8 cellular contexts compared by ENCODE assay signal in the genomic region with DNA sequence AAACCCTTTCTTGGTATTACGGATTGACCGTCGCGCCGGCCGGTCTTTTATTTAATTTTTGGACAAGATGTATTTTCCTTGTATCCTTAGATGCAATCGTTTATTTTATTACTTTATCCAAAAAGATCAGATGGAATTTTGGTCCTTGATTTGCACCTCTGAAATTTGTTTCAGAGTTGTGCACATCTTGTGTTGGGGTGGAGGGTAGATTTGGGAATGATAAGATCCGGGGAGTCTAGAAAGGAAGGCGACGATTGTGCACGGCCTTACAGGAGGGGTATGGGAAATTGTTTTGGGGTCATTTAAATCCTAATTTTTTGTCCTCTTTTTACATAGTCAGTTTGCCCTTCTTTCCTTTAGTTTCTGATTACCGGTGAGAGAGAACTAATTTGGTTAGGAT. TPM values are rescaled to one million over a fixed set of nuclear protein-coding genes. Genes with fewer than 3 reads are reported as not detected.
DNase-seq lines count a peak whose midpoint lies in the region; ATAC-seq, FAIRE-seq and TF ChIP-seq lines count a peak whose summit lies in the region.

No MANE protein-coding gene starts in this region.

- DNase-seq in heart left ventricle (no peak), left cardiac atrium (no peak), mesenchymal stem cell (no peak), upper lobe of right lung (no peak), H54 (ENCODE audit: insufficient read length, low spot score) (no peak), NCI-H748 (lab: John Stamatoyannopoulos, UW; ENCODE audit: unreplicated experiment) (no peak)

- H3K4me1 ChIP-seq in heart left ventricle (peaks cover 0 to 43% (median 27%) of the 10 kb centered on the region in 12 donors), mesenchymal stem cell (ENCODE audit: control insufficient read depth, insufficient read depth, low read depth, low read length) (peaks cover 21% of the 10 kb centered on the region), upper lobe of right lung (peaks cover 27% of the 10 kb centered on the region)

- no peak overlapping the region for H2BK120ac ChIP-seq in mesenchymal stem cell (ENCODE audit: low read depth, low read length)

- WGBS in heart left ventricle, 4 donors = 0 to 1% (median 1%) methylated on average over 12 of the region's 12 CpGs
- WGBS in mesenchymal stem cell = 0% methylated on average over 2 of the region's 12 CpGs

- no peak for TF ChIP-seq CTCF in heart left ventricle (IDR thresholded peaks at IDR 0.05)
- TF ChIP-seq CTCF in brain (conservative IDR thresholded peaks at IDR 0.05) = no peak
- TF ChIP-seq CTCF in upper lobe of right lung (IDR thresholded peaks at IDR 0.05) = no peak

- no peaks in the 10 kb centered on the region for H3K9me3 Mint-ChIP-seq in brain

- peaks cover 13% of the 10 kb centered on the region for H3K27me3 Mint-ChIP-seq in brain

- no peak overlapping the region for H2BK15ac ChIP-seq in mesenchymal stem cell (ENCODE audit: low read depth, poor library complexity, severe bottlenecking)

- no peak overlapping the region for H2AK5ac ChIP-seq in mesenchymal stem cell (ENCODE audit: low read length, severe bottlenecking)

- no peak overlapping the region for H2AFZ ChIP-seq in mesenchymal stem cell (ENCODE audit: low read depth, low read length)

- H3K36me3 Mint-ChIP-seq in brain = peaks cover 40% of the 10 kb centered on the region

- intact Hi-C loops in heart left ventricle (cut with DNase I) (loop anchor here in 3 of 10 donors (5.0 to 10.0 kb wide), 2 partner anchors 47 to 104 kb away; no protein-coding TSS in a partner anchor), left cardiac atrium (cut with DNase I) (loop anchor here in 1 of 2 donors (10.0 kb wide), 1 partner anchor 114 kb away; no protein-coding TSS in a partner anchor), upper lobe of right lung (cut with DNase I) (no loop called here)

- no peak overlapping the region for H3K23ac ChIP-seq in mesenchymal stem cell (ENCODE audit: low read length in 2 of 2)

- H3K9me3 ChIP-seq in heart left ventricle (no peaks in the 10 kb centered on the region), mesenchymal stem cell (ENCODE audit: control insufficient read depth, low read length) (no peaks in the 10 kb centered on the region), upper lobe of right lung (no peaks in the 10 kb centered on the region)

- H3K4me3 Mint-ChIP-seq in brain = peak overlapping the region; percentile 94 to 98 (median 96)

- H4K91ac ChIP-seq in mesenchymal stem cell (ENCODE audit: low read length) = no peak overlapping the region

- peaks cover 0 to 29% (median 12%) of the 10 kb centered on the region in 9 donors for H3K36me3 ChIP-seq in heart left ventricle
- H3K36me3 ChIP-seq in mesenchymal stem cell (ENCODE audit: control insufficient read depth in 1 of 2, insufficient read depth in 2 of 2, low read depth in 1 of 2, low read length in 2 of 2) = peaks cover 7 to 13% of the 10 kb centered on the region in 2 experiments
- peaks cover 6% of the 10 kb centered on the region for H3K36me3 ChIP-seq in upper lobe of right lung

- peak overlapping the region; percentile 82 to 99 (median 97) for H3K27ac Mint-ChIP-seq in brain

- TF ChIP-seq POLR2A in heart left ventricle (IDR thresholded peaks at IDR 0.05) = no peak
- no peak for TF ChIP-seq POLR2A in H54 (IDR thresholded peaks at IDR 0.05; ENCODE audit: low read depth, low read length)

- no peak overlapping the region for H2BK5ac ChIP-seq in mesenchymal stem cell (ENCODE audit: low read depth, low read length, poor library complexity, severe bottlenecking)

- no peak overlapping the region for H3K14ac ChIP-seq in mesenchymal stem cell (ENCODE audit: low read length in 2 of 2)

- peak overlapping the region; percentile 57 for H3K4me2 ChIP-seq in mesenchymal stem cell (ENCODE audit: low read length, poor library complexity, severe bottlenecking)

- peaks cover 46% of the 10 kb centered on the region for H3K4me1 Mint-ChIP-seq in brain

- ATAC-seq in heart left ventricle (no peak), left cardiac atrium (no peak), upper lobe of right lung (no peak), HG02588 (IDR thresholded peaks at IDR 0.05; ENCODE audit: unreplicated experiment) (no peak)

- H3K4ac ChIP-seq in mesenchymal stem cell (ENCODE audit: low read depth in 1 of 2, low read length in 2 of 2) = no peak overlapping the region

- H3K9ac ChIP-seq in mesenchymal stem cell (ENCODE audit: low read length) = peak overlapping the region; percentile 98

- H3K27ac ChIP-seq in heart left ventricle = peak overlapping the region in 11 of 12 donors; percentile 22 to 99 (median 98)
- H3K27ac ChIP-seq in mesenchymal stem cell (ENCODE audit: low read length, poor library complexity, severe bottlenecking) = no peak overlapping the region
- peak overlapping the region; percentile 70 for H3K27ac ChIP-seq in upper lobe of right lung

- H3K27me3 ChIP-seq in heart left ventricle (no peaks in the 10 kb centered on the region), mesenchymal stem cell (ENCODE audit: control insufficient read depth in 1 of 2, insufficient read depth in 1 of 2, low read length in 2 of 2) (no peaks in the 10 kb centered on the region), upper lobe of right lung (no peaks in the 10 kb centered on the region)

- H2BK12ac ChIP-seq in mesenchymal stem cell (ENCODE audit: low read length in 2 of 2) = no peak overlapping the region

- peak overlapping the region; percentile 77 to 99 (median 98) for H3K4me3 ChIP-seq in heart left ventricle
- H3K4me3 ChIP-seq in mesenchymal stem cell (ENCODE audit: insufficient read depth in 1 of 2, low read depth in 1 of 2, low read length in 2 of 2) = peak overlapping the region; percentile 14 to 99
- H3K4me3 ChIP-seq in upper lobe of right lung = peak overlapping the region; percentile 87

- no peaks in the 10 kb centered on the region for H3K79me1 ChIP-seq in mesenchymal stem cell (replicated peaks; ENCODE audit: low read length, poor library complexity, severe bottlenecking)

- H4K8ac ChIP-seq in mesenchymal stem cell (ENCODE audit: low read length) = no peak overlapping the region

- FAIRE-seq in H54 (lab: Jason Lieb, UNC) = no peak

- no peak overlapping the region for H3K18ac ChIP-seq in mesenchymal stem cell (ENCODE audit: low read depth in 1 of 2, low read length in 2 of 2)

RNA-seq across cellular contexts. Expression of a gene that starts 1.4 kb away (rescaled TPM):
- total RNA-seq in heart left ventricle = 10 to 100 TPM; 26.7 to 66.4 (median 38.6) TPM
- 10 to 100 TPM; 23.4 to 33.5 TPM for polyA plus RNA-seq in heart left ventricle
- total RNA-seq in left cardiac atrium = 10 to 100 TPM; 38.2 to 46.7 TPM
- 38.3 TPM for polyA plus RNA-seq in brain (ENCODE audit: insufficient read depth, low read depth, low replicate concordance)
- 30.6 TPM for polyA plus RNA-seq in mesenchymal stem cell (2013, experiment 1 of 2)
- 28.6 TPM for polyA plus RNA-seq in mesenchymal stem cell (2013, experiment 2 of 2)
- 79.5 TPM for total RNA-seq in upper lobe of right lung
